8 cellular contexts compared by ENCODE assay signal in the genomic region with DNA sequence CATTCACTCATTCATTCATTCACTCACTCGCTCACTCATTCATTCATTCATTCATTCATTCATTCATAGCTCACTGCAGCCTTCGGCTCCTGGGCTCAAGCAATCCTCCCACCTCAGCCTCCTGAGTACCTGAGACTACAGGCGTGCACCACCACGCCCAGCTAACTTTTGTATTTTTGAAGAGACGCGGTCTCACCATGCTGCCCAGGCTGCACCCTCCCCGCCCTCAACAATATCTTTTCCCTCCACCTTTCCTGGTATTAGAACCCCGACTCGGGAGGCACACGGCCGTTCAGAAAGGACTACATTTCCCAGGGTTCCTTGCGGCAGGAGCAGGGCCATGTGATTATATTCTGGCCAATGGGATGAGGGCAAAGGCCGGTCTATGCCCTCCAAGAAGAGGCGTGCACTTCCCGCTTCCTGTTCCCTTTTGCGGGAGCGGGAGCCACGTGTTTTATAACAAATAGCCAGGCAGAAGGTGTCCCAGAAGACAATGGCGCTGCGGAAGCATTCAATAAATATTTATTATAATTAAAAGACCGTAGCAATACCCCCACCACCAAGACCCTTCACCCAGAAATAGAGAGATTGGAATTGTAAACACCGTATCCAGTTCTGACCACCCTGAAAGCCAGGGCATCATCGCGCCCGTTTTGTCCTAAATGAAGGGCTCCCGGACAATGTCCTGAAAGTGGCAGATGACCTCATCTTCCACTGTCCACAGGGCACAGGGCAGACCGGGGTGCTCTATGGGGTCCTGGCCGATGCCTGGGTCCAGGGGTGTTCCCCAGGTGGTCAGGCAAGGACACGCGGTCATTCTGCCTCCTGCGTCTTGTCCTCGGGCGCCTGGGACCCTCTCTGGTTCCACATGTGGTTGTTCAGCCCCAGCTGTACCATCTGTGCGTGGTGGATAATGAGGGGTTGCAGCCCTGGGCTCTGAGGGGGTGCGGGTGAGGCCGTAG. TPM values are rescaled to one million over a fixed set of nuclear protein-coding genes. Genes with fewer than 3 reads are reported as not detected.
A peak's percentile ranks its signal among the peaks of the same experiment; 100 is the strongest.
DNase-seq lines count a peak whose midpoint lies in the region; ATAC-seq and TF ChIP-seq lines count a peak whose summit lies in the region.

No MANE protein-coding gene starts in this region.

- H3K4me3 ChIP-seq in KMS-11 (IDR thresholded peaks at IDR 0.05; ENCODE audit: insufficient read depth, low read depth, low read length), result no peak overlapping the region
- peak overlapping the region in 1 of 2 experiments; percentile 24; a peak in 1 of 4 replicates for H3K4me3 ChIP-seq in Panc1 (ENCODE audit: low read depth in 2 of 2, low read length in 2 of 2)
- H3K4me3 ChIP-seq in muscle layer of duodenum (ENCODE audit: low read depth in 1 of 2, low read length in 2 of 2), result peak overlapping the region; percentile 43 to 50

- H3K4me2 ChIP-seq in KMS-11, result peak overlapping the region; percentile 67; the same call in 1 of the 2 replicates

- H3K9ac ChIP-seq in KMS-11, result no peak overlapping the region

- BruUV-seq in Panc1 (replicated peaks; lab: Mats Ljungman, UMichigan), result no TSS peak

- H3K4me1 ChIP-seq in KMS-11 (ENCODE audit: low read depth, poor library complexity, severe bottlenecking) (peaks cover 36% of the 10 kb centered on the region), Panc1 (ENCODE audit: control insufficient read depth, insufficient read depth, low read length) (peaks cover 8% of the 10 kb centered on the region), muscle layer of duodenum (ENCODE audit: control insufficient read depth in 1 of 2, insufficient read depth in 2 of 2, low read length in 2 of 2) (peaks cover 0 to 5% of the 10 kb centered on the region in 2 donors)

- no peaks in the 10 kb centered on the region for H4K20me1 ChIP-seq in KMS-11 (ENCODE audit: insufficient read depth)

- peak overlapping the region; percentile 36; the same call in 1 of the 2 replicates for H2AFZ ChIP-seq in KMS-11 (ENCODE audit: low read depth)

- in situ Hi-C loops in Panc1 (cut with HindIII; ENCODE audit: low pct_unique_long_range_greater_than_20kb, low sequenced_read_pairs), result no loop called here

- H3K79me2 ChIP-seq in KMS-11 (ENCODE audit: insufficient read depth, low read depth), result no peaks in the 10 kb centered on the region

- H3K27me3 ChIP-seq in KMS-11 (ENCODE audit: insufficient read depth, low read depth) (no peaks in the 10 kb centered on the region), Panc1 (ENCODE audit: control insufficient read depth, insufficient read depth, low read length) (no peaks in the 10 kb centered on the region), muscle layer of duodenum (ENCODE audit: low read depth, low read length) (no peaks in the 10 kb centered on the region)

- DNase-seq in DMS153 treated with DMSO at 0.1 percent for 48 hours (lab: John Stamatoyannopoulos, UW; ENCODE audit: unreplicated experiment) (peak; percentile 87), Panc1 (ENCODE audit: low read depth, low spot score) (peak; percentile 41), erythroblast (lab: John Stamatoyannopoulos, UW) (peak; percentile 89)
- peak; percentile 71 for DNase-seq in activated T-cell treated with anti-CD3 and anti-CD28 coated beads, Interleukin-2, amount 50 U/mL, for 1 hour
- DNase-seq in stimulated activated CD8-positive, alpha-beta memory T cell treated with anti-CD3 and anti-CD28 coated beads, Interleukin-7, amount 100 ng/mL, for 1 hour (ENCODE audit: low read depth in 2 of 2), result peak; percentile 31 to 38

- no peak for TF ChIP-seq POLR2A in erythroblast (IDR thresholded peaks at IDR 0.05; ENCODE audit: low read length)

- H3K9me3 ChIP-seq in Panc1 (ENCODE audit: control insufficient read depth, insufficient read depth, low read depth, low read length) (no peaks in the 10 kb centered on the region), muscle layer of duodenum (ENCODE audit: control insufficient read depth in 1 of 2, low read length in 2 of 2) (no peaks in the 10 kb centered on the region)

- intact Hi-C loops in Panc1 (cut with micrococcal nuclease; ENCODE audit: unreplicated experiment), result no loop called here

- CTCF ChIA-PET in Panc1 (lab: Charles Lee), result no interaction called here

- H3K36me3 ChIP-seq in KMS-11 (ENCODE audit: insufficient read depth) (no peaks in the 10 kb centered on the region), Panc1 (ENCODE audit: control insufficient read depth, insufficient read depth, low read length) (no peaks in the 10 kb centered on the region), muscle layer of duodenum (ENCODE audit: control insufficient read depth in 1 of 2, insufficient read depth in 2 of 2, low read length in 2 of 2) (peaks cover 0 to 24% of the 10 kb centered on the region in 2 donors)

- POLR2A ChIA-PET in Panc1 (lab: Charles Lee), result no interaction called here

- ATAC-seq in Panc1, result peak; percentile 71
- ATAC-seq in HG03025 (IDR thresholded peaks at IDR 0.05; ENCODE audit: low FRiP score, unreplicated experiment), result no peak

- no peak for TF ChIP-seq CTCF in KMS-11 (conservative IDR thresholded peaks at IDR 0.05; ENCODE audit: low read depth, low read length)
- no peak for TF ChIP-seq CTCF in Panc1 (IDR thresholded peaks at IDR 0.05)

- H3K27ac ChIP-seq in KMS-11 (no peak overlapping the region), Panc1 (ENCODE audit: low read length) (peak overlapping the region; percentile 67), muscle layer of duodenum (ENCODE audit: low read length) (peak overlapping the region; percentile 23)

RNA-seq across cellular contexts. Expression of gene TICAM1, which starts 15.8 kb away (rescaled TPM):
- 12.2 TPM for total RNA-seq in Panc1 (2021; ENCODE audit: unreplicated experiment)
- 15.5 TPM for polyA plus RNA-seq in Panc1 (2012; ENCODE audit: insufficient read length)

RNA-seq across cellular contexts. Expression of gene FEM1A, which starts 24.2 kb away (rescaled TPM):
- 13.4 TPM for total RNA-seq in Panc1 (2021; ENCODE audit: unreplicated experiment)
- polyA plus RNA-seq in Panc1 (2012; ENCODE audit: insufficient read length), result 2.0 TPM

RNA-seq across cellular contexts. Expression of gene PLIN3, which starts 51.8 kb away (rescaled TPM):
- total RNA-seq in Panc1 (2021; ENCODE audit: unreplicated experiment), result 157 TPM
- 198 TPM for polyA plus RNA-seq in Panc1 (2012; ENCODE audit: insufficient read length)

Comparison
In these comparisons a context has a peak if more than half of its experiments do, and no peak if none do; other contexts are left out.
1. DNase-seq: peak in every context shown above with its lines; median percentile 89 in erythroblast; 87 in DMS153 treated with DMSO at 0.1 percent for 48 hours; 71 in activated T-cell treated with anti-CD3 and anti-CD28 coated beads, Interleukin-2, amount 50 U/mL, for 1 hour; 41 in Panc1; 34 in stimulated activated CD8-positive, alpha-beta memory T cell treated with anti-CD3 and anti-CD28 coated beads, Interleukin-7, amount 100 ng/mL, for 1 hour.